ENCODE assay signal across 9 cellular contexts in genomic region chr4:23333946-23334878, GRCh38.
DNase-seq lines count a peak whose midpoint lies in the region; FAIRE-seq and TF ChIP-seq lines count a peak whose summit lies in the region.
"Had no signal": no experiment of that assay in that cellular context is flagged by ENCODE, and none has a peak within 500 bp of the region (broad histone marks: within the 10 kb centered on the region; RNA-seq: fewer than 3 reads in every experiment).

No MANE protein-coding gene starts in this region.

- no peak for TF ChIP-seq EP300 in H1 (IDR thresholded peaks at IDR 0.05; ENCODE audit: borderline replicate concordance in 1 of 2, low read depth in 2 of 2, low read length in 2 of 2)

- no peaks in the 10 kb centered on the region for H3K9me3 Mint-ChIP-seq in H9
- H3K9me3 Mint-ChIP-seq in neural progenitor cell, result peaks cover 7% of the 10 kb centered on the region

- no peaks in the 10 kb centered on the region for H3F3A ChIP-seq in neural progenitor cell (ENCODE audit: low read depth)

- no peak overlapping the region for H3K27ac ChIP-seq in H9 (ENCODE audit: insufficient read length, low read depth, low read length)
- H3K27ac ChIP-seq in KMS-11, result peak overlapping the region; percentile 91
- H3K27ac ChIP-seq in H1 (ENCODE audit: low read depth, low read length), result no peak overlapping the region
- H3K27ac ChIP-seq in neural progenitor cell, result no peak overlapping the region

- no peak for TF ChIP-seq POLR2A in H1 (IDR thresholded peaks at IDR 0.05; ENCODE audit: control extremely low read depth in 1 of 2, low read depth in 2 of 2, low read length in 2 of 2)

- no peaks in the 10 kb centered on the region for H3K27me3 Mint-ChIP-seq in H9 (ENCODE audit: low read depth)
- H3K27me3 Mint-ChIP-seq in neural progenitor cell (ENCODE audit: insufficient read depth, low read depth), result peaks cover 6% of the 10 kb centered on the region

- no peak overlapping the region for H3K4me3 ChIP-seq in KMS-11 (IDR thresholded peaks at IDR 0.05; ENCODE audit: insufficient read depth, low read depth, low read length)
- no peak overlapping the region for H3K4me3 ChIP-seq in H1 (ENCODE audit: extremely low read depth in 1 of 4, insufficient read depth in 2 of 4, low read depth in 3 of 4, low read length in 4 of 4)
- no peak overlapping the region for H3K4me3 ChIP-seq in neural progenitor cell

- CTCF ChIA-PET in H1 (lab: Charles Lee; ENCODE audit: partially characterized antibody), result interaction anchor here (0.6 to 1.4 kb wide), 6 partner anchors 12 to 946 kb away, joined by 3 read pairs; no protein-coding TSS in a partner anchor

- no peak overlapping the region for H2BK20ac ChIP-seq in H9 (ENCODE audit: low read depth, low read length, poor library complexity, severe bottlenecking)
- no peak overlapping the region for H2BK20ac ChIP-seq in H1 (ENCODE audit: low read length)

- FAIRE-seq in H1 (lab: Jason Lieb, UNC), result peak; percentile 91
- FAIRE-seq: A204.1 had no signal

- WGBS in H9 (ENCODE audit: extremely low coverage, insufficient read length, low lambda C conversion rate), result no CpG with 5 or more reads among the region's 5 CpGs
- 45% methylated on average over 5 of the region's 5 CpGs; no CpG with 5 or more reads in 1 of the 2 experiments for WGBS in H1 (ENCODE audit: extremely low coverage in 1 of 2, insufficient coverage in 1 of 2, insufficient read length in 1 of 2, insufficient replicate concordance in 2 of 2, low coverage in 1 of 2, low lambda C conversion rate in 2 of 2, missing lambda C conversion rate in 1 of 2), 2 experiments

- H3K4me1 ChIP-seq in H9 (ENCODE audit: insufficient read depth, low read length) (peaks cover 2% of the 10 kb centered on the region; the same call in 1 of the 2 replicates), KMS-11 (ENCODE audit: low read depth, poor library complexity, severe bottlenecking) (peaks cover 60% of the 10 kb centered on the region), H1 (replicated peaks in 1 of 4; ENCODE audit: control insufficient read depth in 3 of 4, insufficient read depth in 4 of 4, low read length in 3 of 4) (peaks cover 0 to 12% (median 6%) of the 10 kb centered on the region in 4 experiments; a peak in 4 of 7 replicates), neural progenitor cell (peaks cover 15% of the 10 kb centered on the region)

- H3K56ac ChIP-seq in H9 (ENCODE audit: insufficient read length, low read depth, low read length), result no peak overlapping the region
- no peak overlapping the region for H3K56ac ChIP-seq in H1 (replicated peaks; ENCODE audit: insufficient read length, low read depth, low read length)

- H3K4me1 Mint-ChIP-seq in H9, result peaks cover 27 to 29% of the 10 kb centered on the region in 2 experiments
- peaks cover 25% of the 10 kb centered on the region for H3K4me1 Mint-ChIP-seq in neural progenitor cell

- no peak overlapping the region for H3K14ac ChIP-seq in H9 (ENCODE audit: insufficient read depth, low read length)
- no peak overlapping the region for H3K14ac ChIP-seq in H1 (ENCODE audit: insufficient read length)

- H3K18ac ChIP-seq in H9 (ENCODE audit: insufficient read length, low read depth, low read length) (no peak overlapping the region), H1 (ENCODE audit: extremely low read depth, low read length) (no peak overlapping the region)

- no peak overlapping the region for H4K5ac ChIP-seq in H9 (ENCODE audit: insufficient read length, low read depth, low read length)
- H4K5ac ChIP-seq in H1 (ENCODE audit: insufficient read length, low read depth, low read length), result peak overlapping the region; percentile 58

- no peaks in the 10 kb centered on the region for H4K20me1 ChIP-seq in H9 (ENCODE audit: control insufficient read depth, insufficient read depth, insufficient read length)
- no peaks in the 10 kb centered on the region for H4K20me1 ChIP-seq in KMS-11 (ENCODE audit: insufficient read depth)
- no peaks in the 10 kb centered on the region for H4K20me1 ChIP-seq in H1 (replicated peaks in 1 of 2; ENCODE audit: control insufficient read depth in 1 of 2, insufficient read depth in 2 of 2, low read length in 2 of 2)
- H4K20me1 ChIP-seq in neural progenitor cell (ENCODE audit: low read depth), result no peaks in the 10 kb centered on the region

- H2AFZ ChIP-seq in H9 (ENCODE audit: low read length), result no peak overlapping the region
- H2AFZ ChIP-seq in KMS-11 (ENCODE audit: low read depth), result peak overlapping the region; percentile 62; the same call in 1 of the 2 replicates
- H2AFZ ChIP-seq in H1 (ENCODE audit: low read length), result 0 out of 2 replicates have a peak overlapping the region, but pooled peaks have one; percentile 36
- H2AFZ ChIP-seq in neural progenitor cell (replicated peaks), result peak overlapping the region; percentile 45

- POLR2A ChIA-PET in H1 (lab: Charles Lee; ENCODE audit: partially characterized antibody), result no interaction called here

- H3K4me3 Mint-ChIP-seq in H9, result no peak overlapping the region
- no peak overlapping the region for H3K4me3 Mint-ChIP-seq in neural progenitor cell

- no peaks in the 10 kb centered on the region for H3K9me3 ChIP-seq in H9 (ENCODE audit: control insufficient read depth, low read depth, low read length)
- no peaks in the 10 kb centered on the region for H3K9me3 ChIP-seq in H1 (ENCODE audit: insufficient read depth in 2 of 2, low read depth in 1 of 2, low read length in 1 of 2)
- no peaks in the 10 kb centered on the region for H3K9me3 ChIP-seq in neural progenitor cell (ENCODE audit: low read depth)

- peak; percentile 59; the same call in 2 of the 3 replicates for TF ChIP-seq CTCF in H9 (conservative IDR thresholded peaks at IDR 0.05)
- peak; percentile 46 for TF ChIP-seq CTCF in KMS-11 (conservative IDR thresholded peaks at IDR 0.05; ENCODE audit: low read depth, low read length)
- peak in 1 of 3 experiments; percentile 44; a peak in 2 of 4 replicates for TF ChIP-seq CTCF in H1 (IDR thresholded peaks at IDR 0.05; ENCODE audit: control extremely low read depth in 1 of 3, insufficient read depth in 1 of 3, low read depth in 1 of 3, low read length in 3 of 3)
- peak; percentile 40 for TF ChIP-seq CTCF in neural progenitor cell (IDR thresholded peaks at IDR 0.05)

- H3K79me2 ChIP-seq in H9 (ENCODE audit: insufficient read depth, low read length) (no peaks in the 10 kb centered on the region), KMS-11 (ENCODE audit: insufficient read depth, low read depth) (no peaks in the 10 kb centered on the region), H1 (ENCODE audit: control insufficient read depth in 1 of 2, insufficient read depth in 2 of 2, low read length in 2 of 2) (no peaks in the 10 kb centered on the region), neural progenitor cell (ENCODE audit: low read depth) (no peaks in the 10 kb centered on the region)

- no peaks in the 10 kb centered on the region for H3K79me1 ChIP-seq in H9 (ENCODE audit: insufficient read depth, low read depth, low read length, poor library complexity, severe bottlenecking)
- H3K79me1 ChIP-seq in H1 (ENCODE audit: low read depth, low read length), result no peaks in the 10 kb centered on the region

- H3K36me3 ChIP-seq in KMS-11 (ENCODE audit: insufficient read depth) (no peaks in the 10 kb centered on the region), H1 (ENCODE audit: control insufficient read depth in 2 of 4, insufficient read depth in 4 of 4, low read length in 3 of 4) (no peaks in the 10 kb centered on the region), neural progenitor cell (no peaks in the 10 kb centered on the region)

- no peak overlapping the region for H3T11ph ChIP-seq in H9 (ENCODE audit: low read length)

- H2BK120ac ChIP-seq in H9 (ENCODE audit: low read depth, low read length, poor library complexity, severe bottlenecking), result no peak overlapping the region
- no peak overlapping the region for H2BK120ac ChIP-seq in H1 (replicated peaks; ENCODE audit: low read depth, low read length)

- H2AK5ac ChIP-seq in H9 (ENCODE audit: insufficient read length, low read length), result no peak overlapping the region
- H2AK5ac ChIP-seq in H1 (ENCODE audit: low read depth, low read length), result no peak overlapping the region

- H3K27ac Mint-ChIP-seq in H9 (peak overlapping the region; percentile 38 to 93 (median 75); a peak in 5 of 7 replicates), neural progenitor cell (peak overlapping the region; percentile 32)

- no peaks in the 10 kb centered on the region for H3K36me3 Mint-ChIP-seq in H9 (ENCODE audit: insufficient read depth in 1 of 3, low read depth in 3 of 3)
- no peaks in the 10 kb centered on the region for H3K36me3 Mint-ChIP-seq in neural progenitor cell

- no peak overlapping the region for H3K4me2 ChIP-seq in H9 (ENCODE audit: insufficient read depth, insufficient read length, low read length)
- peak overlapping the region; percentile 74 for H3K4me2 ChIP-seq in KMS-11
- H3K4me2 ChIP-seq in H1 (ENCODE audit: insufficient read depth in 1 of 2, low read depth in 2 of 2, low read length in 2 of 2), result peak overlapping the region in 1 of 2 experiments; percentile 31; a peak in 2 of 4 replicates
- H3K4me2 ChIP-seq in neural progenitor cell, result peak overlapping the region; percentile 37

- H3K27me3 ChIP-seq in H9 (ENCODE audit: insufficient read depth, low read length), result no peaks in the 10 kb centered on the region
- H3K27me3 ChIP-seq in KMS-11 (ENCODE audit: insufficient read depth, low read depth), result no peaks in the 10 kb centered on the region
- no peaks in the 10 kb centered on the region for H3K27me3 ChIP-seq in H1 (replicated peaks in 1 of 4; ENCODE audit: control insufficient read depth in 3 of 4, extremely low read depth in 1 of 4, insufficient read depth in 3 of 4, low read length in 3 of 4)
- no peaks in the 10 kb centered on the region for H3K27me3 ChIP-seq in neural progenitor cell

- peak; percentile 60 to 61 for TF ChIP-seq RAD21 in H1 (IDR thresholded peaks at IDR 0.05 in 1 of 2, conservative IDR thresholded peaks at IDR 0.05 in 1 of 2; ENCODE audit: low read depth in 2 of 2, low read length in 2 of 2)

- H4K8ac ChIP-seq in H9 (replicated peaks; ENCODE audit: insufficient read length, low read depth, low read length), result no peak overlapping the region
- no peak overlapping the region for H4K8ac ChIP-seq in H1 (ENCODE audit: extremely low read depth, insufficient read depth, low read length)

- no peak overlapping the region for H2BK12ac ChIP-seq in H9 (ENCODE audit: insufficient read length, low read depth, low read length)
- no peak overlapping the region for H2BK12ac ChIP-seq in H1 (ENCODE audit: low read depth, low read length)

- no peak overlapping the region for H2BK5ac ChIP-seq in H9 (ENCODE audit: insufficient read length, low read length)
- no peak overlapping the region for H2BK5ac ChIP-seq in H1 (ENCODE audit: low read depth, low read length)

- H3K23ac ChIP-seq in H9 (ENCODE audit: insufficient read length, low read depth, low read length) (no peak overlapping the region), H1 (ENCODE audit: insufficient read length) (no peak overlapping the region)

- DNase-seq in NCI-H1417 (lab: John Stamatoyannopoulos, UW) (peak; percentile 56 to 97 (median 74)), NCI-H1417 treated with DMSO at 0.1 percent for 48 hours (lab: John Stamatoyannopoulos, UW) (no peak), H9 (peak; percentile 61), SIG-M5 treated with dmso at 0.1 percent for 504 hours (lab: John Stamatoyannopoulos, UW; ENCODE audit: unreplicated experiment) (peak; percentile 97), H1 (ENCODE audit: low read depth in 1 of 2, low spot score in 2 of 2) (no peak), neural progenitor cell (ENCODE audit: low spot score) (peak; percentile 54), D341Med (ENCODE audit: low spot score) (no peak)

- no peaks in the 10 kb centered on the region for H3K23me2 ChIP-seq in H9 (ENCODE audit: insufficient read length, low read depth, low read length, poor library complexity, severe bottlenecking)
- no peaks in the 10 kb centered on the region for H3K23me2 ChIP-seq in H1 (ENCODE audit: low read depth, low read length)

- H2BK15ac ChIP-seq in H9 (ENCODE audit: low read depth, low read length) (no peak overlapping the region), H1 (ENCODE audit: low read length) (no peak overlapping the region)

- H4K91ac ChIP-seq in H9 (ENCODE audit: insufficient read length, low read depth, low read length), result no peak overlapping the region
- peak overlapping the region; percentile 16 for H4K91ac ChIP-seq in H1 (replicated peaks; ENCODE audit: insufficient read length, low read length)

- H3K9ac ChIP-seq in H9 (ENCODE audit: extremely low read depth, insufficient read length, low read length) (no peak overlapping the region), KMS-11 (peak overlapping the region; percentile 50), H1 (replicated peaks in 1 of 4; ENCODE audit: extremely low read depth in 1 of 4, low read depth in 3 of 4, low read length in 3 of 4) (no peak overlapping the region), neural progenitor cell (no peak overlapping the region)

- H3K4ac ChIP-seq in H9 (ENCODE audit: low read depth, low read length), result no peak overlapping the region
- H3K4ac ChIP-seq in H1 (replicated peaks; ENCODE audit: insufficient read length, low read depth, low read length), result no peak overlapping the region

Comparison
In these comparisons a context has a peak if more than half of its experiments do, and no peak if none do; other contexts are left out.
1. DNase-seq: peak in NCI-H1417 (3 of 3), H9 (single experiment), SIG-M5 treated with dmso at 0.1 percent for 504 hours (single experiment) and neural progenitor cell (single experiment); none in NCI-H1417 treated with DMSO at 0.1 percent for 48 hours (single experiment), H1 (0 of 2) and D341Med (single experiment).